Comparison of ENCODE assay signal across 26 cellular contexts in genomic region chr7:96532428-96532922, GRCh38.
"Had no signal": no experiment of that assay in that cellular context is flagged by ENCODE, and none has a peak within 500 bp of the region (broad histone marks: within the 10 kb centered on the region; RNA-seq: fewer than 3 reads in every experiment).

No MANE protein-coding gene starts in this region.

- ATAC-seq: foreskin keratinocyte; gastroesophageal sphincter; heart left ventricle; left lobe of liver; natural killer cell; psoas muscle; right cardiac atrium; stimulated activated memory B cell treated with anti-CD40 and anti-IgM and Interleukin-4, amounts not matched to agents 10 μg/mL and 1 μg/mL and 100 μg/mL, for 72 hours; stimulated activated naive CD8-positive, alpha-beta T cell treated with anti-CD3 and anti-CD28 coated beads, Interleukin-15, Interleukin-2, amounts not matched to agents 100 U/mL and 50 U/mL, for 24 hours had no signal

- H3K9me3 ChIP-seq: esophagus muscularis mucosa, gastroesophageal sphincter, heart left ventricle, ovary, psoas muscle, sigmoid colon, testis, tibial artery had no signal

- H3K4me1 Mint-ChIP-seq: memory B cell; natural killer cell; stimulated activated memory B cell treated with anti-CD40 and anti-IgM and Interleukin-4, amounts not matched to agents 10 μg/mL and 1 μg/mL and 100 μg/mL, for 72 hours had no signal

- H2AFZ ChIP-seq: hepatocyte had no signal

- H3K4me3 ChIP-seq: esophagus muscularis mucosa, gastroesophageal sphincter, heart left ventricle, hepatocyte, lung, ovary, psoas muscle, sigmoid colon, testis, tibial artery had no signal

- H3K4me3 Mint-ChIP-seq: memory B cell; natural killer cell; stimulated activated memory B cell treated with anti-CD40 and anti-IgM and Interleukin-4, amounts not matched to agents 10 μg/mL and 1 μg/mL and 100 μg/mL, for 72 hours; type B pancreatic cell had no signal

- H3K36me3 Mint-ChIP-seq: memory B cell; natural killer cell; stimulated activated memory B cell treated with anti-CD40 and anti-IgM and Interleukin-4, amounts not matched to agents 10 μg/mL and 1 μg/mL and 100 μg/mL, for 72 hours; type B pancreatic cell had no signal

- DNase-seq: dermis blood vessel endothelial cell; effector memory CD4-positive, alpha-beta T cell; foreskin keratinocyte; heart left ventricle; kidney; natural killer cell; occipital lobe; ovary; posterior cingulate gyrus; psoas muscle; right cardiac atrium; sigmoid colon; stimulated activated CD4-positive, alpha-beta T cell treated with anti-CD3 and anti-CD28 coated beads, Interleukin-2, amount 100 ng/mL, for 24 hours; stimulated activated CD4-positive, alpha-beta T cell treated with anti-CD3 and anti-CD28 coated beads, Interleukin-4, amount 100 ng/mL, for 24 hours; stimulated activated naive CD8-positive, alpha-beta T cell treated with anti-CD3 and anti-CD28 coated beads, Interleukin-15, Interleukin-2, amounts not matched to agents 100 U/mL and 50 U/mL, for 24 hours; substantia nigra; testis; tibial artery had no signal

- H3K27me3 ChIP-seq: gastroesophageal sphincter, ovary, sigmoid colon, testis had no signal

- H3K27ac Mint-ChIP-seq: memory B cell; natural killer cell; stimulated activated memory B cell treated with anti-CD40 and anti-IgM and Interleukin-4, amounts not matched to agents 10 μg/mL and 1 μg/mL and 100 μg/mL, for 72 hours; type B pancreatic cell had no signal

- H3K9me3 Mint-ChIP-seq: memory B cell; stimulated activated memory B cell treated with anti-CD40 and anti-IgM and Interleukin-4, amounts not matched to agents 10 μg/mL and 1 μg/mL and 100 μg/mL, for 72 hours; type B pancreatic cell had no signal

- H3K36me3 ChIP-seq: esophagus muscularis mucosa, gastroesophageal sphincter, heart left ventricle, ovary, sigmoid colon, tibial artery had no signal

- H3K27ac ChIP-seq: esophagus muscularis mucosa, foreskin keratinocyte, gastroesophageal sphincter, heart left ventricle, hepatocyte, ovary, psoas muscle, sigmoid colon, testis, tibial artery had no signal

- H3K4me2 ChIP-seq: hepatocyte had no signal

- H3K79me2 ChIP-seq: hepatocyte had no signal

- H3K4me1 ChIP-seq: esophagus muscularis mucosa, foreskin keratinocyte, gastroesophageal sphincter, heart left ventricle, psoas muscle, sigmoid colon, testis, tibial artery had no signal
